In genomic region chr14:94521375-94522114, GRCh38 we compare ENCODE assay signal across 37 cellular contexts. TPM values are rescaled to one million over a fixed set of nuclear protein-coding genes. Genes with fewer than 3 reads are reported as not detected.
"Had no signal": no experiment of that assay in that cellular context is flagged by ENCODE, and none has a peak within 500 bp of the region (broad histone marks: within the 10 kb centered on the region; RNA-seq: fewer than 3 reads in every experiment).

No MANE protein-coding gene starts in this region.

- H3K4me3 ChIP-seq: coronary artery, esophagus squamous epithelium, heart right ventricle, lung, neural progenitor cell, ovary, smooth muscle cell, suprapubic skin, transverse colon, vagina had no signal

- H3K27ac Mint-ChIP-seq: memory B cell; natural killer cell treated with Interleukin-12 subunit alpha and Interleukin-12 subunit beta and Interleukin-15 and Interleukin-18, amount 100 ng/mL, for 72 hours; neural progenitor cell; stimulated activated naive CD8-positive, alpha-beta T cell treated with anti-CD3 and anti-CD28 coated beads, Interleukin-15, amount 100 ng/mL, for 72 hours had no signal

- H3K36me3 ChIP-seq: esophagus squamous epithelium, heart right ventricle, neural progenitor cell, ovary, suprapubic skin, transverse colon, vagina had no signal

- H3K36me3 Mint-ChIP-seq: memory B cell; natural killer cell treated with Interleukin-12 subunit alpha and Interleukin-12 subunit beta and Interleukin-15 and Interleukin-18, amount 100 ng/mL, for 72 hours; neural progenitor cell had no signal

- H3K27me3 ChIP-seq: neural progenitor cell, ovary, vagina had no signal

- H3K4me3 Mint-ChIP-seq: memory B cell; natural killer cell treated with Interleukin-12 subunit alpha and Interleukin-12 subunit beta and Interleukin-15 and Interleukin-18, amount 100 ng/mL, for 72 hours; neural progenitor cell; stimulated activated naive CD8-positive, alpha-beta T cell treated with anti-CD3 and anti-CD28 coated beads, Interleukin-15, amount 100 ng/mL, for 72 hours had no signal

- DNase-seq: dermis blood vessel endothelial cell; effector memory CD4-positive, alpha-beta T cell; erythroblast; esophagus squamous epithelium; foreskin melanocyte; glutamatergic neuron; heart right ventricle; hippocampal formation; left cardiac atrium; naive B cell; nucleus accumbens; ovary; retina; stimulated activated CD4-positive, alpha-beta T cell treated with anti-CD3 and anti-CD28 coated beads, Interleukin-12 subunit alpha, Interleukin-12 subunit beta, amount 100 ng/mL, for 4 hours; stimulated activated CD4-positive, alpha-beta T cell treated with anti-CD3 and anti-CD28 coated beads, Interleukin-1b, Interleukin-23, amount 100 ng/mL, for 48 hours; stimulated activated CD4-positive, alpha-beta T cell treated with anti-CD3 and anti-CD28 coated beads, Interleukin-4, amount 100 ng/mL, for 1 hour; stimulated activated CD8-positive, alpha-beta memory T cell treated with anti-CD3 and anti-CD28 coated beads, Interleukin-4, amount 100 ng/mL, for 48 hours; stimulated activated naive CD4-positive, alpha-beta T cell; stimulated activated naive CD8-positive, alpha-beta T cell treated with anti-CD3 and anti-CD28 coated beads, Interleukin-15, amount 100 ng/mL, for 72 hours; transverse colon had no signal

- H3K9me3 ChIP-seq: esophagus squamous epithelium, ovary, suprapubic skin, transverse colon, vagina had no signal

- ATAC-seq: heart right ventricle; left cardiac atrium; natural killer cell treated with Interleukin-12 subunit alpha and Interleukin-12 subunit beta and Interleukin-15 and Interleukin-18, amount 100 ng/mL, for 72 hours; sciatic nerve; stimulated activated naive CD8-positive, alpha-beta T cell treated with anti-CD3 and anti-CD28 coated beads, Interleukin-15, amount 100 ng/mL, for 72 hours had no signal

- H3K4me2 ChIP-seq: neural progenitor cell, smooth muscle cell had no signal

- H3K27ac ChIP-seq: coronary artery, esophagus squamous epithelium, heart right ventricle, neural progenitor cell, ovary, suprapubic skin, transverse colon, vagina had no signal

- H3K9ac ChIP-seq: neural progenitor cell had no signal

- H2AFZ ChIP-seq: neural progenitor cell had no signal

- FAIRE-seq: endometrium, islet of Langerhans had no signal

- H3K4me1 ChIP-seq: esophagus squamous epithelium, heart right ventricle, transverse colon, vagina had no signal

- H3K4me1 Mint-ChIP-seq: memory B cell; stimulated activated naive CD8-positive, alpha-beta T cell treated with anti-CD3 and anti-CD28 coated beads, Interleukin-15, amount 100 ng/mL, for 72 hours had no signal

RNA-seq across cellular contexts. Expression of gene SERPINA12, which starts 12.3 kb away (rescaled TPM):
- total RNA-seq: dermis blood vessel endothelial cell; esophagus squamous epithelium; heart right ventricle; kidney epithelial cell; left cardiac atrium; liver; lung; mononuclear cell; natural killer cell treated with Interleukin-12 subunit alpha and Interleukin-12 subunit beta and Interleukin-15 and Interleukin-18, amount 100 ng/mL, for 72 hours; ovary; posterior vena cava; pulmonary artery endothelial cell; sciatic nerve; smooth muscle cell; transverse colon; ureter had no signal
- polyA plus RNA-seq: heart right ventricle, lung, ovary, smooth muscle cell had no signal

RNA-seq across cellular contexts. Expression of gene SERPINA4, which starts 39.7 kb away (rescaled TPM):
- total RNA-seq: dermis blood vessel endothelial cell; esophagus squamous epithelium; heart right ventricle; kidney epithelial cell; left cardiac atrium; natural killer cell treated with Interleukin-12 subunit alpha and Interleukin-12 subunit beta and Interleukin-15 and Interleukin-18, amount 100 ng/mL, for 72 hours; posterior vena cava; pulmonary artery endothelial cell; sciatic nerve; smooth muscle cell; suprapubic skin; transverse colon; ureter; vagina had no signal
- polyA plus RNA-seq: heart right ventricle, lung, ovary, smooth muscle cell had no signal

RNA-seq across cellular contexts. Expression of gene SERPINA9, which starts 45.5 kb away (rescaled TPM):
- total RNA-seq: dermis blood vessel endothelial cell; esophagus squamous epithelium; heart right ventricle; kidney epithelial cell; left cardiac atrium; liver; lung; mononuclear cell; natural killer cell treated with Interleukin-12 subunit alpha and Interleukin-12 subunit beta and Interleukin-15 and Interleukin-18, amount 100 ng/mL, for 72 hours; ovary; posterior vena cava; pulmonary artery endothelial cell; sciatic nerve; smooth muscle cell; transverse colon; ureter had no signal
- polyA plus RNA-seq: heart right ventricle, liver, lung, ovary, smooth muscle cell had no signal

RNA-seq across cellular contexts. Expression of gene SERPINA5, which starts 59.7 kb away (rescaled TPM):
- total RNA-seq: mononuclear cell; natural killer cell treated with Interleukin-12 subunit alpha and Interleukin-12 subunit beta and Interleukin-15 and Interleukin-18, amount 100 ng/mL, for 72 hours had no signal
